In the genomic region with DNA sequence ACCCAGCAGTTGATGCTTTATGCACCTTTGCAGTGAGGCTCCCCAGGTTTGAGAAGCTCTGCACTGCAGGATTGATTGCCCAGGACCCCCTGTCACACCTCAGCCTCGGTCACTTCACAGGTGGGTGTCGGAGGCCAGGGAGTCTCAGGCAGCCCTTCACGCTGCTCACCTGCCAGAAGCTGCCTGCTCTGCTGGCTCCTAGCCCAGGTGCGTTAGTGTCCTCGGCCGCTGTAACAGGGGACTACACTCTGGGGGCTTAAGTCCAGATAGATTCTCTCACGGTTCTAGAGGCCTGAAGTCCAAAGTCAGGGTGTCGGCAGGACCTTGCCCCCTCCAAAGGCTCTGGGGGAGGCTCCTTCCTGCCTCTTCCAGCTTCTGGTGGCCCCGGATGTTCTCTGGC, we compare ENCODE assay signal across 31 cellular contexts.
"Had no signal": no experiment of that assay in that cellular context is flagged by ENCODE, and none has a peak within 500 bp of the region (broad histone marks: within the 10 kb centered on the region; RNA-seq: fewer than 3 reads in every experiment).

No MANE protein-coding gene starts in this region.

- H3K4me1 Mint-ChIP-seq: activated CD8-positive, alpha-beta memory T cell treated with anti-CD3 and anti-CD28 coated beads, Interleukin-2, amount 10 ng/mL, durations not matched to agents 7 days and 5 days; activated naive CD4-positive, alpha-beta T cell treated with anti-CD3 and anti-CD28 coated beads, Interleukin-2, amount 10 ng/mL, durations not matched to agents 7 days and 5 days; activated naive CD8-positive, alpha-beta T cell treated with anti-CD3 and anti-CD28 coated beads, Interleukin-2, amount 10 ng/mL, durations not matched to agents 7 days and 5 days; brain; endodermal cell had no signal

- H3K9me3 Mint-ChIP-seq: activated naive CD4-positive, alpha-beta T cell treated with anti-CD3 and anti-CD28 coated beads, Interleukin-2, amount 10 ng/mL, durations not matched to agents 7 days and 5 days; activated naive CD8-positive, alpha-beta T cell treated with anti-CD3 and anti-CD28 coated beads, Interleukin-2, amount 10 ng/mL, durations not matched to agents 7 days and 5 days; activated T-cell treated with anti-CD3 and anti-CD28 coated beads, Interleukin-2, amount 50 U/mL, for 24 hours; activated T-cell treated with anti-CD3 and anti-CD28 coated beads, Interleukin-2, amount 50 U/mL, for 72 hours; dendritic cell treated with granulocyte-macrophage colony-stimulating factor and Interleukin-4, amounts not matched to agents 40 ng/mL and 50 ng/mL, for 4 days; endodermal cell had no signal

- H3K36me3 Mint-ChIP-seq: activated CD8-positive, alpha-beta memory T cell treated with anti-CD3 and anti-CD28 coated beads, Interleukin-2, amount 10 ng/mL, durations not matched to agents 7 days and 5 days; activated naive CD4-positive, alpha-beta T cell treated with anti-CD3 and anti-CD28 coated beads, Interleukin-2, amount 10 ng/mL, durations not matched to agents 7 days and 5 days; activated naive CD8-positive, alpha-beta T cell treated with anti-CD3 and anti-CD28 coated beads, Interleukin-2, amount 10 ng/mL, durations not matched to agents 7 days and 5 days; brain had no signal

- H3K27ac Mint-ChIP-seq: activated CD8-positive, alpha-beta memory T cell treated with anti-CD3 and anti-CD28 coated beads, Interleukin-2, amount 10 ng/mL, durations not matched to agents 7 days and 5 days; activated CD8-positive, alpha-beta T cell treated with anti-CD3 and anti-CD28 coated beads, Interleukin-2, amount 10 ng/mL, durations not matched to agents 7 days and 5 days; activated naive CD4-positive, alpha-beta T cell treated with anti-CD3 and anti-CD28 coated beads, Interleukin-2, amount 10 ng/mL, durations not matched to agents 7 days and 5 days; activated naive CD4-positive, alpha-beta T cell treated with anti-CD3 and anti-CD28 coated beads, Interleukin-2, amount 50 U/mL, for 72 hours; activated naive CD8-positive, alpha-beta T cell treated with anti-CD3 and anti-CD28 coated beads, Interleukin-2, amount 10 ng/mL, durations not matched to agents 7 days and 5 days; activated T-cell treated with anti-CD3 and anti-CD28 coated beads, Interleukin-2, amount 50 U/mL, for 24 hours; activated T-cell treated with anti-CD3 and anti-CD28 coated beads, Interleukin-2, amount 50 U/mL, for 72 hours; brain; dendritic cell treated with granulocyte-macrophage colony-stimulating factor and Interleukin-4, amounts not matched to agents 40 ng/mL and 50 ng/mL, for 4 days; endodermal cell had no signal

- DNase-seq: activated CD4-positive, alpha-beta T cell treated with anti-CD3 and anti-CD28 coated beads for 1 hour; activated CD4-positive, alpha-beta T cell treated with anti-CD3 and anti-CD28 coated beads for 48 hours; activated CD4-positive, alpha-beta T cell treated with anti-CD3 and anti-CD28 coated beads, Interleukin-2, amount 50 U/mL, for 1 hour; activated CD4-positive, alpha-beta T cell treated with anti-CD3 and anti-CD28 coated beads, Interleukin-2, amount 50 U/mL, for 48 hours; activated CD4-positive, CD25-positive, alpha-beta regulatory T cell; activated CD8-positive, alpha-beta memory T cell treated with anti-CD3 and anti-CD28 coated beads, Interleukin-2, amount 10 ng/mL, durations not matched to agents 7 days and 5 days; activated CD8-positive, alpha-beta memory T cell treated with anti-CD3 and anti-CD28 coated beads, Interleukin-2, amount 50 U/mL, for 4 hours; activated CD8-positive, alpha-beta T cell treated with anti-CD3 and anti-CD28 coated beads, Interleukin-2, amount 10 ng/mL, durations not matched to agents 7 days and 5 days; activated gamma-delta T cell; activated naive CD4-positive, alpha-beta T cell; activated naive CD4-positive, alpha-beta T cell treated with anti-CD3 and anti-CD28 coated beads, Interleukin-2, amount 10 ng/mL, durations not matched to agents 7 days and 5 days; activated naive CD8-positive, alpha-beta T cell treated with anti-CD3 and anti-CD28 coated beads, Interleukin-2, amount 10 ng/mL, durations not matched to agents 7 days and 5 days; activated T-cell treated with anti-CD3 and anti-CD28 coated beads, Interleukin-2, amount 50 U/mL, for 24 hours; activated T-cell treated with anti-CD3 and anti-CD28 coated beads, Interleukin-2, amount 50 U/mL, for 72 hours; central memory CD4-positive, alpha-beta T cell; effector memory CD4-positive, alpha-beta T cell; foreskin keratinocyte; gastrocnemius medialis; glutamatergic neuron; heart left ventricle; T-helper 2 cell had no signal

- H3K27me3 ChIP-seq: ascending aorta, foreskin keratinocyte had no signal

- H3K4me1 ChIP-seq: ascending aorta, breast epithelium, esophagus muscularis mucosa, foreskin keratinocyte, gastrocnemius medialis, heart left ventricle had no signal

- H3K27ac ChIP-seq: ascending aorta, breast epithelium, cardiac muscle cell, coronary artery, dorsolateral prefrontal cortex, esophagus muscularis mucosa, foreskin keratinocyte, gastrocnemius medialis, heart left ventricle had no signal

- H3K9me3 ChIP-seq: ascending aorta, gastrocnemius medialis had no signal

- H3K27me3 Mint-ChIP-seq: activated naive CD4-positive, alpha-beta T cell treated with anti-CD3 and anti-CD28 coated beads, Interleukin-2, amount 10 ng/mL, durations not matched to agents 7 days and 5 days had no signal

- H3K36me3 ChIP-seq: ascending aorta, breast epithelium, cardiac muscle cell, esophagus muscularis mucosa, gastrocnemius medialis, heart left ventricle had no signal

- H3K4me3 Mint-ChIP-seq: activated CD8-positive, alpha-beta memory T cell treated with anti-CD3 and anti-CD28 coated beads, Interleukin-2, amount 10 ng/mL, durations not matched to agents 7 days and 5 days; activated CD8-positive, alpha-beta T cell treated with anti-CD3 and anti-CD28 coated beads, Interleukin-2, amount 10 ng/mL, durations not matched to agents 7 days and 5 days; activated naive CD4-positive, alpha-beta T cell treated with anti-CD3 and anti-CD28 coated beads, Interleukin-2, amount 10 ng/mL, durations not matched to agents 7 days and 5 days; activated naive CD8-positive, alpha-beta T cell treated with anti-CD3 and anti-CD28 coated beads, Interleukin-2, amount 10 ng/mL, durations not matched to agents 7 days and 5 days; activated T-cell treated with anti-CD3 and anti-CD28 coated beads, Interleukin-2, amount 50 U/mL, for 24 hours; activated T-cell treated with anti-CD3 and anti-CD28 coated beads, Interleukin-2, amount 50 U/mL, for 72 hours; brain; dendritic cell treated with granulocyte-macrophage colony-stimulating factor and Interleukin-4, amounts not matched to agents 40 ng/mL and 50 ng/mL, for 4 days; endodermal cell had no signal

- H3K4me3 ChIP-seq: ascending aorta, breast epithelium, cardiac muscle cell, coronary artery, dorsolateral prefrontal cortex, esophagus muscularis mucosa, gastrocnemius medialis, heart left ventricle had no signal

- ATAC-seq: activated CD8-positive, alpha-beta memory T cell treated with anti-CD3 and anti-CD28 coated beads, Interleukin-2, amount 10 ng/mL, durations not matched to agents 7 days and 5 days; activated CD8-positive, alpha-beta T cell treated with anti-CD3 and anti-CD28 coated beads, Interleukin-2, amount 10 ng/mL, durations not matched to agents 7 days and 5 days; activated naive CD4-positive, alpha-beta T cell treated with anti-CD3 and anti-CD28 coated beads, Interleukin-2, amount 50 U/mL, for 72 hours; activated T-cell treated with anti-CD3 and anti-CD28 coated beads, Interleukin-2, amount 50 U/mL, for 72 hours; foreskin keratinocyte; gastrocnemius medialis; heart left ventricle had no signal
